In the genomic region with DNA sequence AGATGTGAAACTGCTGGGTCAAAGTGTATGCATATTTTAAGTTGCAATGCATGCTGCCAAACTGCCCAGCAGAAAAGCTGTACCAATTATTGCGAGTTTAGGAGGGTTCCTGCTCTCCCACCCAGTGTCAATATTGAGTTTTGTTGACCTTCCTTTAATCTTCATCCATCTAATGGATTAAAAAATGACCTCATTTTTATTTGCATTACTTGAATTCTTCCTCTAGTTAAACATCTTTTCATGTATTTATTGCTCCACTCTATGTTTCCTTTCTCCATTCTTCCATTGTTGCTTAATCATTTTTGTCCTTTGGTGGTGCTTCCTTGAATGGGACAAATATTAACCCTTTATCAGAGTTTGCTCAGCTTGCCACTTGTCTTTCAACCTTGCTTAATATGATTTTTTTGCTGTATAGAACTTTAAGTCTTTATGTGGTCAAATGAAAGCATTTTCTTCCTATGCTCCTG, we compare ENCODE assay signal across 1 cellular context.
TF ChIP-seq lines count a peak whose summit lies in the region.

No MANE protein-coding gene starts in this region.

TF ChIP-seq in HepG2, 621 proteins besides CTCF, POLR2A, EP300 and RAD21 (continued from another document):
- TF ChIP-seq, protein P1, sequence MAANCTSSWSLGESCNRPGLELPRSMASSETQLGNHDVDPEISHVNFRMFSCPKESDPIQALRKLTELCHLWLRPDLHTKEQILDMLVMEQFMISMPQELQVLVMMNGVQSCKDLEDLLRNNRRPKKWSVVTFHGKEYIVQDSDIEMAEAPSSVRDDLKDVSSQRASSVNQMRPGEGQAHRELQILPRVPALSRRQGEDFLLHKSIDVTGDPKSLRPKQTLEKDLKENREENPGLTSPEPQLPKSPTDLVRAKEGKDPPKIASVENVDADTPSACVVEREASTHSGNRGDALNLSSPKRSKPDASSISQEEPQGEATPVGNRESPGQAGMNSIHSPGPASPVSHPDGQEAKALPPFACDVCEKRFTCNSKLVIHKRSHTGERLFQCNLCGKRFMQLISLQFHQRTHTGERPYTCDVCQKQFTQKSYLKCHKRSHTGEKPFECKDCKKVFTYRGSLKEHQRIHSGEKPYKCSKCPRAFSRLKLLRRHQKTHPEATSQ (CRISPR knock-in tag; IDR thresholded peaks at IDR 0.05; ENCODE audit: borderline replicate concordance) = no peak
- TF ChIP-seq, protein P2, sequence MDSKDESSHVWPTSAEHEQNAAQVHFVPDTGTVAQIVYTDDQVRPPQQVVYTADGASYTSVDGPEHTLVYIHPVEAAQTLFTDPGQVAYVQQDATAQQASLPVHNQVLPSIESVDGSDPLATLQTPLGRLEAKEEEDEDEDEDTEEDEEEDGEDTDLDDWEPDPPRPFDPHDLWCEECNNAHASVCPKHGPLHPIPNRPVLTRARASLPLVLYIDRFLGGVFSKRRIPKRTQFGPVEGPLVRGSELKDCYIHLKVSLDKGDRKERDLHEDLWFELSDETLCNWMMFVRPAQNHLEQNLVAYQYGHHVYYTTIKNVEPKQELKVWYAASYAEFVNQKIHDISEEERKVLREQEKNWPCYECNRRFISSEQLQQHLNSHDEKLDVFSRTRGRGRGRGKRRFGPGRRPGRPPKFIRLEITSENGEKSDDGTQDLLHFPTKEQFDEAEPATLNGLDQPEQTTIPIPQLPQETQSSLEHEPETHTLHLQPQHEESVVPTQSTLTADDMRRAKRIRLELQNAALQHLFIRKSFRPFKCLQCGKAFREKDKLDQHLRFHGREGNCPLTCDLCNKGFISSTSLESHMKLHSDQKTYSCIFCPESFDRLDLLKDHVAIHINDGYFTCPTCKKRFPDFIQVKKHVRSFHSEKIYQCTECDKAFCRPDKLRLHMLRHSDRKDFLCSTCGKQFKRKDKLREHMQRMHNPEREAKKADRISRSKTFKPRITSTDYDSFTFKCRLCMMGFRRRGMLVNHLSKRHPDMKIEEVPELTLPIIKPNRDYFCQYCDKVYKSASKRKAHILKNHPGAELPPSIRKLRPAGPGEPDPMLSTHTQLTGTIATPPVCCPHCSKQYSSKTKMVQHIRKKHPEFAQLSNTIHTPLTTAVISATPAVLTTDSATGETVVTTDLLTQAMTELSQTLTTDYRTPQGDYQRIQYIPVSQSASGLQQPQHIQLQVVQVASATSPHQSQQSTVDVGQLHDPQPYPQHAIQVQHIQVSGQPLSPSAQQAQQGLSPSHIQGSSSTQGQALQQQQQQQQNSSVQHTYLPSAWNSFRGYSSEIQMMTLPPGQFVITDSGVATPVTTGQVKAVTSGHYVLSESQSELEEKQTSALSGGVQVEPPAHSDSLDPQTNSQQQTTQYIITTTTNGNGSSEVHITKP (CRISPR knock-in tag; IDR thresholded peaks at IDR 0.05; ENCODE audit: low read depth) = 0 out of 2 replicates have a peak, but pooled peaks have one; percentile 61
- TF ChIP-seq, protein P3, sequence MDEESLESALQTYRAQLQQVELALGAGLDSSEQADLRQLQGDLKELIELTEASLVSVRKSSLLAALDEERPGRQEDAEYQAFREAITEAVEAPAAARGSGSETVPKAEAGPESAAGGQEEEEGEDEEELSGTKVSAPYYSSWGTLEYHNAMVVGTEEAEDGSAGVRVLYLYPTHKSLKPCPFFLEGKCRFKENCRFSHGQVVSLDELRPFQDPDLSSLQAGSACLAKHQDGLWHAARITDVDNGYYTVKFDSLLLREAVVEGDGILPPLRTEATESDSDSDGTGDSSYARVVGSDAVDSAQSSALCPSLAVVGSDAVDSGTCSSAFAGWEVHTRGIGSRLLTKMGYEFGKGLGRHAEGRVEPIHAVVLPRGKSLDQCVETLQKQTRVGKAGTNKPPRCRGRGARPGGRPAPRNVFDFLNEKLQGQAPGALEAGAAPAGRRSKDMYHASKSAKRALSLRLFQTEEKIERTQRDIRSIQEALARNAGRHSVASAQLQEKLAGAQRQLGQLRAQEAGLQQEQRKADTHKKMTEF (CRISPR knock-in tag; IDR thresholded peaks at IDR 0.05) = peak; percentile 85
- 0 out of 2 replicates have a peak, but pooled peaks have one; percentile 19 for TF ChIP-seq ERF (CRISPR knock-in tag; IDR thresholded peaks at IDR 0.05)
- TF ChIP-seq, protein P4, sequence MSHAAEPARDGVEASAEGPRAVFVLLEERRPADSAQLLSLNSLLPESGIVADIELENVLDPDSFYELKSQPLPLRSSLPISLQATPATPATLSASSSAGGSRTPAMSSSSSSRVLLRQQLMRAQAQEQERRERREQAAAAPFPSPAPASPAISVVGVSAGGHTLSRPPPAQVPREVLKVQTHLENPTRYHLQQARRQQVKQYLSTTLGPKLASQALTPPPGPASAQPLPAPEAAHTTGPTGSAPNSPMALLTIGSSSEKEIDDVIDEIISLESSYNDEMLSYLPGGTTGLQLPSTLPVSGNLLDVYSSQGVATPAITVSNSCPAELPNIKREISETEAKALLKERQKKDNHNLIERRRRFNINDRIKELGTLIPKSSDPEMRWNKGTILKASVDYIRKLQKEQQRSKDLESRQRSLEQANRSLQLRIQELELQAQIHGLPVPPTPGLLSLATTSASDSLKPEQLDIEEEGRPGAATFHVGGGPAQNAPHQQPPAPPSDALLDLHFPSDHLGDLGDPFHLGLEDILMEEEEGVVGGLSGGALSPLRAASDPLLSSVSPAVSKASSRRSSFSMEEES (CRISPR knock-in tag; IDR thresholded peaks at IDR 0.05) = peak; percentile 27; the same call in 1 of the 2 replicates
- TF ChIP-seq FOXP1 (IDR thresholded peaks at IDR 0.05) = 0 out of 2 replicates have a peak, but pooled peaks have one; percentile 22
- peak; percentile 78 for TF ChIP-seq FOXP1 (CRISPR knock-in tag; IDR thresholded peaks at IDR 0.05)
- TF ChIP-seq HDAC1 (CRISPR knock-in tag; IDR thresholded peaks at IDR 0.05) = 0 out of 2 replicates have a peak, but pooled peaks have one; percentile 48
- no peak for TF ChIP-seq ZFX (CRISPR knock-in tag; IDR thresholded peaks at IDR 0.05; ENCODE audit: low read depth)
- peak; percentile 88 for TF ChIP-seq MED1 (CRISPR knock-in tag; IDR thresholded peaks at IDR 0.05)
- TF ChIP-seq YEATS2 (CRISPR knock-in tag; IDR thresholded peaks at IDR 0.05; ENCODE audit: borderline replicate concordance) = peak; percentile 27; the same call in 1 of the 2 replicates
- no peak for TF ChIP-seq ZNF569 (CRISPR knock-in tag; IDR thresholded peaks at IDR 0.05; ENCODE audit: borderline replicate concordance)
